ENCODE assay signal across 15 cellular contexts in the genomic region with DNA sequence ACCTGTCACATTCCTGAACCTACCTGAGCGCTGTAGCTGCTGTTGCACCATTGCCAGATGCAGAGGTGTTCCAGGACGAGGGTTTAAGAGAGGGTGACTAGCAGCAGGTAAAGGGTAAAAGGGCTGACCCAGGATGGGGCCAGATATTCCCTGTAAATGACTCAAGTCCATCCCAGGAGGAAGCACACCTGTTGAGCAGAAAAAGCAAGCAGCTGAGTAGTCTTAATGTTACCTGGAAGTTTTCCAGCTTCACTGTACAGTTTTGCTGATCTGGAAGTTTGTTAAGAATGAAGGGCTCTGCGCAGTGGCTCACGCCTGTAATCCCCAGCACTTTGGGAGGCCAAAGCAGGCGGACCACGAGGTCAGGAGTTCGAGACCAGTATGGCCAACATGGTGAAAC. TPM values are rescaled to one million over a fixed set of nuclear protein-coding genes. Genes with fewer than 3 reads are reported as not detected.
A peak's percentile ranks its signal among the peaks of the same experiment; 100 is the strongest.
DNase-seq lines count a peak whose midpoint lies in the region; ATAC-seq and TF ChIP-seq lines count a peak whose summit lies in the region.
"Had no signal": no experiment of that assay in that cellular context is flagged by ENCODE, and none has a peak within 500 bp of the region (broad histone marks: within the 10 kb centered on the region; RNA-seq: fewer than 3 reads in every experiment).

No MANE protein-coding gene starts in this region.

- peak; percentile 6 for DNase-seq in activated effector memory CD4-positive, alpha-beta T cell treated with anti-CD3 and anti-CD28 coated beads, Interleukin-2, amount 50 U/mL, for 16 hours
- DNase-seq in activated effector memory CD4-positive, alpha-beta T cell treated with Interleukin-2 at 50 U/mL for 16 hours: no peak
- no peak for DNase-seq in stimulated activated naive CD8-positive, alpha-beta T cell treated with anti-CD3 and anti-CD28 coated beads, Interleukin-15, amount 100 ng/mL, for 72 hours
- DNase-seq in mesothelial cell of epicardium (ENCODE audit: low spot score in 2 of 2, unreplicated experiment in 2 of 2) (no peak), NCI-H446 (lab: John Stamatoyannopoulos, UW) (no peak), 8988T (no peak)
- DNase-seq: BE2C; CD4-positive, alpha-beta memory T cell; DMS153; DMS79 treated with DMSO at 0.1 percent for 48 hours; EL; GOT3; H9 had no signal

- ATAC-seq in stimulated activated naive CD8-positive, alpha-beta T cell treated with anti-CD3 and anti-CD28 coated beads, Interleukin-15, amount 100 ng/mL, for 72 hours: no peak
- ATAC-seq: A549 had no signal

- H3K9me3 Mint-ChIP-seq in stimulated activated naive CD8-positive, alpha-beta T cell treated with anti-CD3 and anti-CD28 coated beads, Interleukin-15, Interleukin-2, amounts not matched to agents 100 ng/mL and 50 ng/mL, for 24 hours: no peaks in the 10 kb centered on the region
- H3K9me3 Mint-ChIP-seq in stimulated activated naive CD8-positive, alpha-beta T cell treated with anti-CD3 and anti-CD28 coated beads, Interleukin-15, amount 100 ng/mL, for 72 hours: no peaks in the 10 kb centered on the region
- no peaks in the 10 kb centered on the region for H3K9me3 Mint-ChIP-seq in mesothelial cell of epicardium
- H3K9me3 Mint-ChIP-seq: CD4-positive, alpha-beta memory T cell; H9 had no signal

- no peak overlapping the region for H3K4me3 Mint-ChIP-seq in stimulated activated naive CD8-positive, alpha-beta T cell treated with anti-CD3 and anti-CD28 coated beads, Interleukin-15, Interleukin-2, amounts not matched to agents 100 ng/mL and 50 ng/mL, for 24 hours
- no peak overlapping the region for H3K4me3 Mint-ChIP-seq in stimulated activated naive CD8-positive, alpha-beta T cell treated with anti-CD3 and anti-CD28 coated beads, Interleukin-15, amount 100 ng/mL, for 72 hours
- H3K4me3 Mint-ChIP-seq in mesothelial cell of epicardium: no peak overlapping the region
- H3K4me3 Mint-ChIP-seq: CD4-positive, alpha-beta memory T cell; H9 had no signal

- no peaks in the 10 kb centered on the region for H3K4me1 Mint-ChIP-seq in stimulated activated naive CD8-positive, alpha-beta T cell treated with anti-CD3 and anti-CD28 coated beads, Interleukin-15, Interleukin-2, amounts not matched to agents 100 ng/mL and 50 ng/mL, for 24 hours (ENCODE audit: low read depth)
- no peaks in the 10 kb centered on the region for H3K4me1 Mint-ChIP-seq in stimulated activated naive CD8-positive, alpha-beta T cell treated with anti-CD3 and anti-CD28 coated beads, Interleukin-15, amount 100 ng/mL, for 72 hours
- no peaks in the 10 kb centered on the region for H3K4me1 Mint-ChIP-seq in mesothelial cell of epicardium
- H3K4me1 Mint-ChIP-seq: CD4-positive, alpha-beta memory T cell had no signal

- H3K36me3 Mint-ChIP-seq in stimulated activated naive CD8-positive, alpha-beta T cell treated with anti-CD3 and anti-CD28 coated beads, Interleukin-15, Interleukin-2, amounts not matched to agents 100 ng/mL and 50 ng/mL, for 24 hours (ENCODE audit: low read depth): peaks cover 96% of the 10 kb centered on the region
- peaks cover 43% of the 10 kb centered on the region for H3K36me3 Mint-ChIP-seq in mesothelial cell of epicardium

- TF ChIP-seq CTCF in mesothelial cell of epicardium (IDR thresholded peaks at IDR 0.05; ENCODE audit: unreplicated experiment): no peak

- H3K27ac Mint-ChIP-seq in stimulated activated naive CD8-positive, alpha-beta T cell treated with anti-CD3 and anti-CD28 coated beads, Interleukin-15, Interleukin-2, amounts not matched to agents 100 ng/mL and 50 ng/mL, for 24 hours: peak overlapping the region; percentile 17
- peak overlapping the region in 1 of 2 donors; percentile 42 for H3K27ac Mint-ChIP-seq in stimulated activated naive CD8-positive, alpha-beta T cell treated with anti-CD3 and anti-CD28 coated beads, Interleukin-15, amount 100 ng/mL, for 72 hours
- H3K27ac Mint-ChIP-seq in mesothelial cell of epicardium: peak overlapping the region; percentile 2
- H3K27ac Mint-ChIP-seq: H9 had no signal

- H3K27me3 Mint-ChIP-seq in stimulated activated naive CD8-positive, alpha-beta T cell treated with anti-CD3 and anti-CD28 coated beads, Interleukin-15, Interleukin-2, amounts not matched to agents 100 ng/mL and 50 ng/mL, for 24 hours: no peaks in the 10 kb centered on the region
- H3K27me3 Mint-ChIP-seq in stimulated activated naive CD8-positive, alpha-beta T cell treated with anti-CD3 and anti-CD28 coated beads, Interleukin-15, amount 100 ng/mL, for 72 hours: no peaks in the 10 kb centered on the region
- no peaks in the 10 kb centered on the region for H3K27me3 Mint-ChIP-seq in mesothelial cell of epicardium (ENCODE audit: low read depth)
- H3K27me3 Mint-ChIP-seq: CD4-positive, alpha-beta memory T cell had no signal

RNA-seq across cellular contexts. Expression of gene DRG1, which starts 41.3 kb away (rescaled TPM):
- total RNA-seq in mesothelial cell of epicardium: 57.8 to 62.9 TPM (median 59.1 TPM) in 3 replicates

RNA-seq across cellular contexts. Expression of gene EIF4ENIF1, which starts 49.0 kb away (rescaled TPM):
- total RNA-seq in mesothelial cell of epicardium: 41.0 to 44.4 TPM (median 44.1 TPM) in 3 replicates

RNA-seq across cellular contexts. Expression of gene SFI1, which starts 55.7 kb away (rescaled TPM):
- 38.7 to 46.1 TPM (median 45.7 TPM) in 3 replicates for total RNA-seq in mesothelial cell of epicardium
